Comparison of ENCODE assay signal across 27 cellular contexts in genomic region chr13:78298657-78299056, GRCh38.
A peak's percentile ranks its signal among the peaks of the same experiment; 100 is the strongest.
DNase-seq lines count a peak whose midpoint lies in the region; ATAC-seq, FAIRE-seq and TF ChIP-seq lines count a peak whose summit lies in the region.
"Had no signal": no experiment of that assay in that cellular context is flagged by ENCODE, and none has a peak within 500 bp of the region (broad histone marks: within the 10 kb centered on the region; RNA-seq: fewer than 3 reads in every experiment).

No MANE protein-coding gene starts in this region.

- no peaks in the 10 kb centered on the region for H3K9me1 ChIP-seq in endothelial cell of umbilical vein (replicated peaks; ENCODE audit: control insufficient read depth, extremely low read depth, insufficient read depth, low read length)

- no peaks in the 10 kb centered on the region for H3K36me3 ChIP-seq in endothelial cell of umbilical vein (ENCODE audit: control insufficient read depth in 2 of 2, extremely low read depth in 1 of 2, insufficient read depth in 2 of 2, low read length in 2 of 2)
- no peaks in the 10 kb centered on the region for H3K36me3 ChIP-seq in HAP-1 (replicated peaks)
- H3K36me3 ChIP-seq: adrenal gland, BE2C, gastrocnemius medialis, MG63, SJSA1, WERI-Rb-1 had no signal

- CTCF ChIA-PET in endothelial cell of umbilical vein (lab: Charles Lee): interaction anchor here (1.6 to 2.2 kb wide), 2 partner anchors 58 to 161 kb away, joined by 3 to 5 read pairs; no protein-coding TSS in a partner anchor
- CTCF ChIA-PET in CD4-positive, alpha-beta T cell (lab: Charles Lee): no interaction called here

- dilution Hi-C loops in endothelial cell of umbilical vein (cut with MboI; ENCODE audit: extremely low pct_ligation_motif_present, low sequenced_read_pairs): no loop called here

- no peak overlapping the region for H2AFZ ChIP-seq in endothelial cell of umbilical vein (ENCODE audit: low read depth, low read length)

- H3K27me3 ChIP-seq in endothelial cell of umbilical vein (ENCODE audit: control insufficient read depth in 2 of 2, insufficient read depth in 2 of 2, low read length in 2 of 2) (peaks cover 0 to 9% of the 10 kb centered on the region in 2 experiments), HAP-1 (ENCODE audit: low read depth) (no peaks in the 10 kb centered on the region; the same call in 1 of the 2 replicates)
- no peaks in the 10 kb centered on the region for H3K27me3 ChIP-seq in CD4-positive, alpha-beta T cell (ENCODE audit: control insufficient read depth, insufficient read depth, low read length)
- H3K27me3 ChIP-seq: adrenal gland, BE2C, gastrocnemius medialis, MG63, SJSA1, testis had no signal

- no peak for FAIRE-seq in endothelial cell of umbilical vein (lab: Jason Lieb, UNC)
- FAIRE-seq: A549 had no signal

- intact Hi-C loops in endothelial cell of umbilical vein (cut with micrococcal nuclease): no loop called here
- intact Hi-C loops in CD4-positive, alpha-beta T cell (cut with DNase I, micrococcal nuclease): no loop called here

- DNase-seq in COR-L47 (lab: John Stamatoyannopoulos, UW) (peak; percentile 0), LHCN-M2 (ENCODE audit: low read depth) (peak; percentile 21), endothelial cell of umbilical vein (ENCODE audit: low read depth, low spot score) (peak; percentile 13), HAP-1 (ENCODE audit: low spot score in 2 of 2) (no peak), NCI-H187 (lab: John Stamatoyannopoulos, UW) (no peak)
- no peak for DNase-seq in CD4-positive, alpha-beta T cell
- DNase-seq in T-helper 2 cell treated with Interferon-gamma antibody and Interleukin-4, amounts not matched to agents 5 μg/mL and 100 μg/mL, for 36 hours (ENCODE audit: low spot score): no peak
- DNase-seq: activated CD4-positive, alpha-beta T cell treated with anti-CD3 and anti-CD28 coated beads, Interleukin-2, amount 50 U/mL, for 4 hours; activated gamma-delta T cell; adrenal gland; BE2C; Calu3; caudate nucleus; gastrocnemius medialis; IMR-90; kidney glomerular epithelial cell; MG63; naive thymus-derived CD4-positive, alpha-beta T cell; NCI-H146; NCI-H748 treated with DMSO at 0.1 percent for 48 hours; right cardiac atrium; testis; WERI-Rb-1 had no signal

- POLR2A ChIA-PET in endothelial cell of umbilical vein (lab: Charles Lee): no interaction called here
- POLR2A ChIA-PET in CD4-positive, alpha-beta T cell (lab: Charles Lee): no interaction called here

- H3K4me3 Mint-ChIP-seq in CD4-positive, alpha-beta T cell: no peak overlapping the region
- H3K4me3 Mint-ChIP-seq in T-helper 2 cell treated with Interferon-gamma antibody and Interleukin-4, amounts not matched to agents 5 μg/mL and 100 μg/mL, for 36 hours: no peak overlapping the region
- H3K4me3 Mint-ChIP-seq: naive thymus-derived CD4-positive, alpha-beta T cell; T-helper 1 cell treated with Interleukin-12 subunit alpha and Interleukin-12 subunit beta and Interleukin-4 antibody, amounts not matched to agents 30 μg/mL and 1 μg/mL, for 36 hours had no signal

- no peaks in the 10 kb centered on the region for H3K79me2 ChIP-seq in endothelial cell of umbilical vein (ENCODE audit: control insufficient read depth, insufficient read depth, low read length)

- H3K4me1 ChIP-seq in endothelial cell of umbilical vein (ENCODE audit: control insufficient read depth, extremely low read depth, insufficient read depth, low read length) (no peaks in the 10 kb centered on the region), HAP-1 (no peaks in the 10 kb centered on the region)
- H3K4me1 ChIP-seq: A549, adrenal gland, BE2C, gastrocnemius medialis, SJSA1, testis had no signal

- BruUV-seq in endothelial cell of umbilical vein (replicated peaks; lab: Mats Ljungman, UMichigan): no TSS peak

- no peaks in the 10 kb centered on the region for H3K36me3 Mint-ChIP-seq in CD4-positive, alpha-beta T cell (ENCODE audit: low read depth)
- no peaks in the 10 kb centered on the region for H3K36me3 Mint-ChIP-seq in T-helper 2 cell treated with Interferon-gamma antibody and Interleukin-4, amounts not matched to agents 5 μg/mL and 100 μg/mL, for 36 hours (ENCODE audit: low read depth)
- H3K36me3 Mint-ChIP-seq: naive thymus-derived CD4-positive, alpha-beta T cell had no signal

- H3K4me1 Mint-ChIP-seq in CD4-positive, alpha-beta T cell (ENCODE audit: low read depth): no peaks in the 10 kb centered on the region
- H3K4me1 Mint-ChIP-seq in T-helper 2 cell treated with Interferon-gamma antibody and Interleukin-4, amounts not matched to agents 5 μg/mL and 100 μg/mL, for 36 hours (ENCODE audit: low read depth): no peaks in the 10 kb centered on the region
- H3K4me1 Mint-ChIP-seq: naive thymus-derived CD4-positive, alpha-beta T cell had no signal

- no peaks in the 10 kb centered on the region for H4K20me1 ChIP-seq in endothelial cell of umbilical vein (replicated peaks; ENCODE audit: control insufficient read depth, extremely low read depth, insufficient read depth, low read length)

- no peak overlapping the region for H3K27ac Mint-ChIP-seq in CD4-positive, alpha-beta T cell
- H3K27ac Mint-ChIP-seq in T-helper 2 cell treated with Interferon-gamma antibody and Interleukin-4, amounts not matched to agents 5 μg/mL and 100 μg/mL, for 36 hours: no peak overlapping the region
- H3K27ac Mint-ChIP-seq: naive thymus-derived CD4-positive, alpha-beta T cell; T-helper 1 cell treated with Interleukin-12 subunit alpha and Interleukin-12 subunit beta and Interleukin-4 antibody, amounts not matched to agents 30 μg/mL and 1 μg/mL, for 36 hours had no signal

- in situ Hi-C loops in HAP-1 (cut with MboI; ENCODE audit: low sequenced_read_pairs): no loop called here

- no peaks in the 10 kb centered on the region for H3K9me3 Mint-ChIP-seq in CD4-positive, alpha-beta T cell
- no peaks in the 10 kb centered on the region for H3K9me3 Mint-ChIP-seq in T-helper 2 cell treated with Interferon-gamma antibody and Interleukin-4, amounts not matched to agents 5 μg/mL and 100 μg/mL, for 36 hours
- H3K9me3 Mint-ChIP-seq: naive thymus-derived CD4-positive, alpha-beta T cell; T-helper 1 cell treated with Interleukin-12 subunit alpha and Interleukin-12 subunit beta and Interleukin-4 antibody, amounts not matched to agents 30 μg/mL and 1 μg/mL, for 36 hours had no signal

- no peak overlapping the region for H3K4me2 ChIP-seq in endothelial cell of umbilical vein (ENCODE audit: insufficient read depth, low read length)
- H3K4me2 ChIP-seq: A549 had no signal

- no peak overlapping the region for H3K27ac ChIP-seq in endothelial cell of umbilical vein (ENCODE audit: insufficient read depth, low read depth, low read length)
- no peak overlapping the region for H3K27ac ChIP-seq in CD4-positive, alpha-beta T cell (ENCODE audit: low read depth, low read length)
- H3K27ac ChIP-seq: A549, adrenal gland, gastrocnemius medialis, SJSA1, testis, WERI-Rb-1 had no signal

- peak; percentile 48 for ATAC-seq in GM18870 (IDR thresholded peaks at IDR 0.05; ENCODE audit: unreplicated experiment)
- ATAC-seq in CD4-positive, alpha-beta T cell (ENCODE audit: poor library complexity): no peak
- ATAC-seq: A549; gastrocnemius medialis; naive thymus-derived CD4-positive, alpha-beta T cell; right cardiac atrium had no signal

- H3K9ac ChIP-seq in endothelial cell of umbilical vein (replicated peaks; ENCODE audit: extremely low read depth, insufficient read depth, low read length): no peak overlapping the region

- H3K9me3 ChIP-seq in endothelial cell of umbilical vein (replicated peaks; ENCODE audit: control insufficient read depth, insufficient read depth, low read length) (no peaks in the 10 kb centered on the region), HAP-1 (no peaks in the 10 kb centered on the region)
- no peaks in the 10 kb centered on the region for H3K9me3 ChIP-seq in CD4-positive, alpha-beta T cell (ENCODE audit: control insufficient read depth, low read length)
- H3K9me3 ChIP-seq: A549, adrenal gland, BE2C, gastrocnemius medialis, MG63, SJSA1, testis had no signal

- no peak for TF ChIP-seq POLR2A in endothelial cell of umbilical vein (IDR thresholded peaks at IDR 0.05; ENCODE audit: low read depth, low read length)

- H3K4me3 ChIP-seq in endothelial cell of umbilical vein (replicated peaks in 1 of 3; ENCODE audit: insufficient read depth in 1 of 3, low read depth in 1 of 3, low read length in 3 of 3) (no peak overlapping the region), HAP-1 (no peak overlapping the region)
- H3K4me3 ChIP-seq: A549, adrenal gland, gastrocnemius medialis, MG63, SJSA1, testis had no signal

- no peaks in the 10 kb centered on the region for H3K27me3 Mint-ChIP-seq in CD4-positive, alpha-beta T cell
- no peaks in the 10 kb centered on the region for H3K27me3 Mint-ChIP-seq in T-helper 2 cell treated with Interferon-gamma antibody and Interleukin-4, amounts not matched to agents 5 μg/mL and 100 μg/mL, for 36 hours (ENCODE audit: low read depth)
- H3K27me3 Mint-ChIP-seq: naive thymus-derived CD4-positive, alpha-beta T cell had no signal

- no peak for TF ChIP-seq CTCF in endothelial cell of umbilical vein (IDR thresholded peaks at IDR 0.05; ENCODE audit: extremely low read depth in 1 of 2, insufficient read depth in 1 of 2, low read depth in 1 of 2, low read length in 2 of 2)
- TF ChIP-seq CTCF in CD4-positive, alpha-beta T cell (IDR thresholded peaks at IDR 0.05): no peak

TF ChIP-seq in endothelial cell of umbilical vein, 7 proteins besides CTCF, POLR2A, EP300 and RAD21:
- TF ChIP-seq FOS (IDR thresholded peaks at IDR 0.05; ENCODE audit: borderline replicate concordance, insufficient read depth, low read length) (peak; percentile 40), JUN (IDR thresholded peaks at IDR 0.05; ENCODE audit: borderline replicate concordance, insufficient read depth, insufficient read length, low read depth) (no peak)

Comparison
In these comparisons a context has a peak if more than half of its experiments do, and no peak if none do; other contexts are left out.
1. DNase-seq: peak in COR-L47 (single experiment), LHCN-M2 (single experiment) and endothelial cell of umbilical vein (single experiment); none in HAP-1 (0 of 2), CD4-positive, alpha-beta T cell (0 of 10), T-helper 2 cell treated with Interferon-gamma antibody and Interleukin-4, amounts not matched to agents 5 μg/mL and 100 μg/mL, for 36 hours (single experiment) and NCI-H187 (0 of 2).